ENCODE assay signal across 8 cellular contexts in the genomic region with DNA sequence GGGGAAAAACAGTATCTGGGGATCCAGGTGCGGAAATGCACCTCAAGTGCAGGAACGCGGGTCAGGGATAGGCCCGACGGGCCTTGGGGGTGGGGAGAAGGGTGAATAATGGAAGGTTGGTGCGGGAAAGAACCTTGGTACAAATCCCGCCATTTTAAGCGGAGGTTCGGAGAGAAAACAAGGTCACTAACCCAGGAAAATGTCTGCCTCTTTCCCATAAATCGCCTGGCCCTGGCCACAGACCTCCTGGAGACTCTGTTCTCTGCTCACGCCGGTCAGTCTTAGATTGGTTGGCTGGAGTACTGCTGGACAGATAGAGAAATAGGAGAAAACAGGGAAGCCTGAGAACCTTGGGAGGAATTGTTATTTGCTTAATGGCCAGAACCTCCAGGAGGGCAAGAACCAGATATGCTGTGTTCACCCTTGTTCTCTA. TPM values are rescaled to one million over a fixed set of nuclear protein-coding genes. Genes with fewer than 3 reads are reported as not detected.
DNase-seq lines count a peak whose midpoint lies in the region; ATAC-seq and TF ChIP-seq lines count a peak whose summit lies in the region.

No MANE protein-coding gene starts in this region.

- H3K27me3 Mint-ChIP-seq in CD8-positive, alpha-beta memory T cell = no peaks in the 10 kb centered on the region
- H3K27me3 Mint-ChIP-seq in central memory CD8-positive, alpha-beta T cell = no peaks in the 10 kb centered on the region

- H4K5ac ChIP-seq in mesendoderm (ENCODE audit: low read length) = peak overlapping the region; percentile 50

- H3K4me3 Mint-ChIP-seq in CD8-positive, alpha-beta memory T cell = peak overlapping the region; percentile 94 to 99 (median 95)
- peak overlapping the region; percentile 99 for H3K4me3 Mint-ChIP-seq in central memory CD8-positive, alpha-beta T cell

- no peak for DNase-seq in CD8-positive, alpha-beta memory T cell
- DNase-seq in NCI-H146 (lab: John Stamatoyannopoulos, UW) (peak; percentile 80), mesendoderm (peak; percentile 72), vagina (ENCODE audit: extremely low spot score in 2 of 2) (no peak), LoVo (ENCODE audit: low spot score) (no peak), NCI-H187 treated with DMSO at 0.1 percent for 48 hours (lab: John Stamatoyannopoulos, UW) (no peak)
- DNase-seq in central memory CD8-positive, alpha-beta T cell (ENCODE audit: low spot score in 2 of 2) = no peak

- H3K4me3 ChIP-seq in CD8-positive, alpha-beta memory T cell (ENCODE audit: low read length) = peak overlapping the region; percentile 77
- H3K4me3 ChIP-seq in mesendoderm (ENCODE audit: low read length) = no peak overlapping the region
- peak overlapping the region; percentile 79 to 96 for H3K4me3 ChIP-seq in vagina

- no peaks in the 10 kb centered on the region for H3K36me3 ChIP-seq in CD8-positive, alpha-beta memory T cell (ENCODE audit: insufficient read depth, low read length)
- H3K36me3 ChIP-seq in mesendoderm (ENCODE audit: control insufficient read depth, insufficient read depth, low read length) = no peaks in the 10 kb centered on the region
- H3K36me3 ChIP-seq in vagina = no peaks in the 10 kb centered on the region

- peak overlapping the region; percentile 77 for H3K18ac ChIP-seq in mesendoderm (ENCODE audit: low read length)

- CTCF ChIA-PET in CD8-positive, alpha-beta memory T cell (lab: Charles Lee) = interaction anchor here (0.7 kb wide), 1 partner anchor 26 kb away, joined by 3 read pairs; no protein-coding TSS in a partner anchor

- no peaks in the 10 kb centered on the region for H3K9me3 ChIP-seq in CD8-positive, alpha-beta memory T cell (ENCODE audit: low read length)
- H3K9me3 ChIP-seq in vagina = no peaks in the 10 kb centered on the region

- H3K9me3 Mint-ChIP-seq in CD8-positive, alpha-beta memory T cell = no peaks in the 10 kb centered on the region
- H3K9me3 Mint-ChIP-seq in central memory CD8-positive, alpha-beta T cell = no peaks in the 10 kb centered on the region

- peak overlapping the region; percentile 78 for H3K4me2 ChIP-seq in mesendoderm (ENCODE audit: low read length)

- peaks cover 14% of the 10 kb centered on the region for H3K79me2 ChIP-seq in mesendoderm (ENCODE audit: control insufficient read depth, insufficient read depth, low read length)

- H3K56ac ChIP-seq in mesendoderm (ENCODE audit: low read length) = peak overlapping the region; percentile 94

- TF ChIP-seq POLR2A in vagina (IDR thresholded peaks at IDR 0.05) = no peak

- H3K27me3 ChIP-seq in CD8-positive, alpha-beta memory T cell (ENCODE audit: insufficient read depth, low read length, poor library complexity, severe bottlenecking) = no peaks in the 10 kb centered on the region
- H3K27me3 ChIP-seq in mesendoderm (ENCODE audit: insufficient read depth, low read length, poor library complexity) = no peaks in the 10 kb centered on the region
- H3K27me3 ChIP-seq in vagina = no peaks in the 10 kb centered on the region

- no peak for ATAC-seq in central memory CD8-positive, alpha-beta T cell (replicated peaks; ENCODE audit: extremely low read depth, poor library complexity, severe bottlenecking)
- ATAC-seq in HG02840 (IDR thresholded peaks at IDR 0.05; ENCODE audit: low FRiP score, unreplicated experiment) = no peak

- H3K23ac ChIP-seq in mesendoderm (ENCODE audit: low read length) = peak overlapping the region; percentile 30

- peak overlapping the region; percentile 87 for H3K27ac ChIP-seq in CD8-positive, alpha-beta memory T cell (ENCODE audit: low read depth, low read length)
- H3K27ac ChIP-seq in mesendoderm (ENCODE audit: low read depth, low read length) (peak overlapping the region; percentile 86), vagina (peak overlapping the region; percentile 99)

- intact Hi-C loops in vagina (cut with DNase I) = loop anchor here (10.0 kb wide), 1 partner anchor 181 kb away; no protein-coding TSS in a partner anchor

- H2BK15ac ChIP-seq in mesendoderm (replicated peaks; ENCODE audit: low read depth) = no peak overlapping the region

- peak overlapping the region; percentile 93 for H4K8ac ChIP-seq in mesendoderm (ENCODE audit: low read depth, low read length)

- H3K27ac Mint-ChIP-seq in CD8-positive, alpha-beta memory T cell = peak overlapping the region; percentile 96 to 99 (median 98)
- H3K27ac Mint-ChIP-seq in central memory CD8-positive, alpha-beta T cell (ENCODE audit: low read depth) = peak overlapping the region; percentile 98

- no peaks in the 10 kb centered on the region for H3K79me1 ChIP-seq in mesendoderm (ENCODE audit: low read length)

- POLR2A ChIA-PET in CD8-positive, alpha-beta memory T cell (lab: Charles Lee) = interaction anchor here (1.2 to 2.6 kb wide), 3 partner anchors 26 to 655 kb away, joined by 5 to 14 read pairs (median 8); partner anchors contain the start of genes CPEB2 and FAM200B

- peaks cover 38 to 41% (median 39%) of the 10 kb centered on the region in 3 donors for H3K4me1 Mint-ChIP-seq in CD8-positive, alpha-beta memory T cell
- H3K4me1 Mint-ChIP-seq in central memory CD8-positive, alpha-beta T cell = peaks cover 33% of the 10 kb centered on the region

- H3K9ac ChIP-seq in mesendoderm (ENCODE audit: low read length) = peak overlapping the region; percentile 94

- H2BK120ac ChIP-seq in mesendoderm (ENCODE audit: low read depth, low read length) = peak overlapping the region; percentile 7

- H3K36me3 Mint-ChIP-seq in CD8-positive, alpha-beta memory T cell = peaks cover 0 to 10% (median 0%) of the 10 kb centered on the region in 3 donors
- peaks cover 12% of the 10 kb centered on the region for H3K36me3 Mint-ChIP-seq in central memory CD8-positive, alpha-beta T cell (ENCODE audit: insufficient read depth)

- WGBS in mesendoderm (ENCODE audit: extremely low coverage, insufficient coverage, low lambda C conversion rate) = no CpG with 5 or more reads among the region's 12 CpGs

- no peak for TF ChIP-seq CTCF in vagina (IDR thresholded peaks at IDR 0.05)

- peaks cover 38% of the 10 kb centered on the region for H3K4me1 ChIP-seq in CD8-positive, alpha-beta memory T cell (ENCODE audit: insufficient read depth, low read length)
- H3K4me1 ChIP-seq in mesendoderm (ENCODE audit: control insufficient read depth, low read depth, low read length) (peaks cover 7% of the 10 kb centered on the region), vagina (peaks cover 32% of the 10 kb centered on the region)

- H3K4ac ChIP-seq in mesendoderm (ENCODE audit: low read depth, low read length) = peak overlapping the region; percentile 93

- H2AK5ac ChIP-seq in mesendoderm (ENCODE audit: low read length) = no peak overlapping the region

- H2BK5ac ChIP-seq in mesendoderm (ENCODE audit: low read length) = peak overlapping the region; percentile 94

RNA-seq across cellular contexts. Expression of gene FBXL5, which starts 0.9 kb away (rescaled TPM):
- 10 to 100 TPM; 25.1 to 27.6 TPM for total RNA-seq in CD8-positive, alpha-beta memory T cell
- 94.5 TPM for polyA plus RNA-seq in CD8-positive, alpha-beta memory T cell
- 30.5 TPM for polyA plus RNA-seq in mesendoderm (2013, experiment 1 of 2)
- polyA plus RNA-seq in mesendoderm (2013, experiment 2 of 2) = 31.4 TPM
- 103 TPM for total RNA-seq in vagina

RNA-seq across cellular contexts. Expression of gene FAM200B, which starts 25.6 kb away (rescaled TPM):
- 10 to 100 TPM; 10.0 to 12.7 TPM for total RNA-seq in CD8-positive, alpha-beta memory T cell
- polyA plus RNA-seq in CD8-positive, alpha-beta memory T cell = 80.7 TPM
- polyA plus RNA-seq in mesendoderm (2013, experiment 1 of 2) = 53.9 TPM
- polyA plus RNA-seq in mesendoderm (2013, experiment 2 of 2) = 54.8 TPM
- total RNA-seq in vagina = 29.5 TPM

RNA-seq across cellular contexts. Expression of gene BST1, which starts 46.8 kb away (rescaled TPM):
- total RNA-seq in CD8-positive, alpha-beta memory T cell = under 1 TPM; 0.44 to 0.48 TPM
- 0.39 TPM for polyA plus RNA-seq in CD8-positive, alpha-beta memory T cell
- polyA plus RNA-seq in mesendoderm (2013, experiment 1 of 2) = 0.37 TPM
- 0.35 TPM for polyA plus RNA-seq in mesendoderm (2013, experiment 2 of 2)
- 5.2 TPM for total RNA-seq in vagina

Comparison
In these comparisons a context has a peak if more than half of its experiments do, and no peak if none do; other contexts are left out.
1. DNase-seq: peak in NCI-H146 (single experiment) and mesendoderm (single experiment); none in CD8-positive, alpha-beta memory T cell (0 of 5), central memory CD8-positive, alpha-beta T cell (0 of 2), vagina (0 of 2), LoVo (single experiment) and NCI-H187 treated with DMSO at 0.1 percent for 48 hours (single experiment).
2. Peak in every context shown above with its lines, with median percentiles within 50 percentile points of each other: H3K27ac ChIP-seq.